16 cellular contexts compared by ENCODE assay signal in genomic region chr2:66255871-66256270, GRCh38.
"Had no signal": no experiment of that assay in that cellular context is flagged by ENCODE, and none has a peak within 500 bp of the region (broad histone marks: within the 10 kb centered on the region; RNA-seq: fewer than 3 reads in every experiment).

No MANE protein-coding gene starts in this region.

- DNase-seq: KBM-7, MV-4-11, NCI-H1048, NCI-H1105, NCI-H1417, NCI-H1436 treated with DMSO at 0.1 percent for 48 hours, NCI-H1694, NCI-H187 treated with DMSO at 0.1 percent for 48 hours, NCI-H2029 treated with DMSO at 0.1 percent for 48 hours, NCI-H2227 treated with DMSO at 0.1 percent for 48 hours, NCI-H524 treated with DMSO at 0.1 percent for 48 hours, NCI-H69, NCI-H774, RPMI8226, SHP77 had no signal

- ATAC-seq: SK-N-SH treated with all-trans-retinoic acid at 6 μM for 48 hours had no signal
